ENCODE assay signal across 1 cellular context in genomic region chr10:13820591-13821377, GRCh38.
TF ChIP-seq lines count a peak whose summit lies in the region.

No MANE protein-coding gene starts in this region.

TF ChIP-seq in H1, 55 proteins besides CTCF, POLR2A, EP300 and RAD21:
- no peak for TF ChIP-seq TAF1 (IDR thresholded peaks at IDR 0.05; ENCODE audit: low read depth, low read length)
- TF ChIP-seq CTBP2 (IDR thresholded peaks at IDR 0.05; ENCODE audit: borderline replicate concordance, insufficient read depth, insufficient read length, low read length), result no peak
- TF ChIP-seq SP1 (IDR thresholded peaks at IDR 0.05; ENCODE audit: low read depth, low read length), result no peak
- TF ChIP-seq ASH2L (IDR thresholded peaks at IDR 0.05; ENCODE audit: low read length), result no peak
- TF ChIP-seq USF2 (IDR thresholded peaks at IDR 0.05; ENCODE audit: low read length), result no peak
- TF ChIP-seq BCL11A (IDR thresholded peaks at IDR 0.05; ENCODE audit: low read depth in 2 of 2, low read length in 2 of 2), result no peak
- no peak for TF ChIP-seq SIRT6 (IDR thresholded peaks at IDR 0.05; ENCODE audit: low read length)
- TF ChIP-seq PHF8 (conservative IDR thresholded peaks at IDR 0.05; ENCODE audit: low read depth, low read length), result no peak
- no peak for TF ChIP-seq JUN (IDR thresholded peaks at IDR 0.05; ENCODE audit: low read depth, low read length)
- TF ChIP-seq EZH2 (IDR thresholded peaks at IDR 0.05; ENCODE audit: low read depth, low read length, severe bottlenecking), result no peak
